ENCODE assay signal across 13 cellular contexts in genomic region chr15:95668201-95668600, GRCh38.
"Had no signal": no experiment of that assay in that cellular context is flagged by ENCODE, and none has a peak within 500 bp of the region (broad histone marks: within the 10 kb centered on the region; RNA-seq: fewer than 3 reads in every experiment).

No MANE protein-coding gene starts in this region.

- H3K36me3 Mint-ChIP-seq: natural killer cell, WTC11 had no signal

- H3K9me3 Mint-ChIP-seq: activated CD4-positive, alpha-beta T cell treated with anti-CD3 and anti-CD28 coated beads, Interleukin-2, amount 10 ng/mL, durations not matched to agents 24 days and 14 days; activated naive CD8-positive, alpha-beta T cell treated with anti-CD3 and anti-CD28 coated beads, Interleukin-2, amount 50 U/mL, for 24 hours; natural killer cell; T-helper 1 cell treated with Interleukin-12 subunit alpha and Interleukin-12 subunit beta and Interleukin-4 antibody, amounts not matched to agents 30 μg/mL and 1 μg/mL, for 36 hours; WTC11 had no signal

- ATAC-seq: activated naive CD8-positive, alpha-beta T cell treated with anti-CD3 and anti-CD28 coated beads, Interleukin-2, amount 50 U/mL, for 24 hours; natural killer cell; WTC11 had no signal

- H3K36me3 ChIP-seq: thyroid gland had no signal

- H3K4me1 ChIP-seq: thyroid gland had no signal

- DNase-seq: activated CD4-positive, alpha-beta T cell treated with anti-CD3 and anti-CD28 coated beads, Interleukin-2, amount 10 ng/mL, durations not matched to agents 24 days and 14 days; activated CD8-positive, alpha-beta memory T cell treated with anti-CD3 and anti-CD28 coated beads for 24 hours; activated naive CD4-positive, alpha-beta T cell treated with Interleukin-2 at 50 U/mL for 16 hours; activated naive CD8-positive, alpha-beta T cell treated with anti-CD3 and anti-CD28 coated beads, Interleukin-2, amount 50 U/mL, for 24 hours; caudate nucleus; cortex of kidney; effector memory CD4-positive, alpha-beta T cell; hippocampal formation; natural killer cell; thyroid gland had no signal

- H3K4me3 Mint-ChIP-seq: activated naive CD8-positive, alpha-beta T cell treated with anti-CD3 and anti-CD28 coated beads, Interleukin-2, amount 50 U/mL, for 24 hours; natural killer cell; WTC11 had no signal

- H3K27ac Mint-ChIP-seq: activated naive CD8-positive, alpha-beta T cell treated with anti-CD3 and anti-CD28 coated beads, Interleukin-2, amount 50 U/mL, for 24 hours; natural killer cell; T-helper 1 cell treated with Interleukin-12 subunit alpha and Interleukin-12 subunit beta and Interleukin-4 antibody, amounts not matched to agents 30 μg/mL and 1 μg/mL, for 36 hours; WTC11 had no signal

- H3K9me3 ChIP-seq: thyroid gland had no signal

- H3K27me3 ChIP-seq: thyroid gland had no signal

- H3K4me3 ChIP-seq: skin epidermis, thyroid gland had no signal
